9 cellular contexts compared by ENCODE assay signal in genomic region chr10:86411281-86411841, GRCh38. TPM values are rescaled to one million over a fixed set of nuclear protein-coding genes. Genes with fewer than 3 reads are reported as not detected.
A peak's percentile ranks its signal among the peaks of the same experiment; 100 is the strongest.
DNase-seq lines count a peak whose midpoint lies in the region; ATAC-seq, FAIRE-seq and TF ChIP-seq lines count a peak whose summit lies in the region.
"Had no signal": no experiment of that assay in that cellular context is flagged by ENCODE, and none has a peak within 500 bp of the region (broad histone marks: within the 10 kb centered on the region; RNA-seq: fewer than 3 reads in every experiment).

No MANE protein-coding gene starts in this region.

- peaks cover 3% of the 10 kb centered on the region for H3K36me3 Mint-ChIP-seq in astrocyte (ENCODE audit: low read depth, unreplicated experiment)
- H3K36me3 Mint-ChIP-seq in memory B cell = no peaks in the 10 kb centered on the region
- no peaks in the 10 kb centered on the region for H3K36me3 Mint-ChIP-seq in glutamatergic neuron (ENCODE audit: unreplicated experiment)

- H3K9me3 Mint-ChIP-seq in astrocyte (ENCODE audit: unreplicated experiment) = no peaks in the 10 kb centered on the region
- peaks cover 3% of the 10 kb centered on the region for H3K9me3 Mint-ChIP-seq in memory B cell
- H3K9me3 Mint-ChIP-seq in glutamatergic neuron (ENCODE audit: unreplicated experiment) = no peaks in the 10 kb centered on the region

- H3K79me2 ChIP-seq in astrocyte (ENCODE audit: insufficient read depth, low read length) = no peaks in the 10 kb centered on the region

- peaks cover 24% of the 10 kb centered on the region for H3K4me1 ChIP-seq in astrocyte (ENCODE audit: insufficient read depth, low read length)

- H3K27ac Mint-ChIP-seq in astrocyte (ENCODE audit: unreplicated experiment) = peak overlapping the region; percentile 87
- peak overlapping the region; percentile 35 for H3K27ac Mint-ChIP-seq in memory B cell
- no peak overlapping the region for H3K27ac Mint-ChIP-seq in glutamatergic neuron (ENCODE audit: unreplicated experiment)

- DNase-seq in EH (ENCODE audit: low read depth) (peak; percentile 96), Kasumi-1 (lab: John Stamatoyannopoulos, UW) (peak; percentile 95 to 98), astrocyte (ENCODE audit: low read depth) (peak; percentile 84), memory B cell (ENCODE audit: low spot score in 2 of 2) (no peak), glutamatergic neuron (no peak), NCI-H2171 treated with DMSO at 0.1 percent for 48 hours (lab: John Stamatoyannopoulos, UW) (no peak), HuH-7 (ENCODE audit: low spot score) (no peak)

- TF ChIP-seq CTCF in astrocyte (IDR thresholded peaks at IDR 0.05; ENCODE audit: insufficient read depth, low read depth, low read length) = no peak
- no peak for TF ChIP-seq CTCF in glutamatergic neuron (IDR thresholded peaks at IDR 0.05; ENCODE audit: partially characterized antibody, unreplicated experiment)

- no peak overlapping the region for H3K4me3 ChIP-seq in astrocyte (ENCODE audit: insufficient read depth, low read depth, low read length)

- H4K20me1 ChIP-seq in astrocyte (ENCODE audit: insufficient read depth, low read length) = no peaks in the 10 kb centered on the region

- H3K27me3 ChIP-seq in astrocyte (ENCODE audit: insufficient read depth, low read length) = no peaks in the 10 kb centered on the region

- ATAC-seq in GM21423 (IDR thresholded peaks at IDR 0.05; ENCODE audit: unreplicated experiment) (peak; percentile 43), memory B cell (ENCODE audit: low read depth) (peak; percentile 20)

- peak; percentile 88 for FAIRE-seq in astrocyte (lab: Jason Lieb, UNC)

- peak overlapping the region; percentile 75 for H3K27ac ChIP-seq in astrocyte (ENCODE audit: low read depth, low read length)

- no peak overlapping the region for H2AFZ ChIP-seq in astrocyte (ENCODE audit: low read depth, low read length)

- peak overlapping the region; percentile 46 for H3K9ac ChIP-seq in astrocyte (ENCODE audit: low read length)

- peak overlapping the region; percentile 28 for H3K4me3 Mint-ChIP-seq in astrocyte (ENCODE audit: unreplicated experiment)
- peak overlapping the region; percentile 60 for H3K4me3 Mint-ChIP-seq in memory B cell
- no peak overlapping the region for H3K4me3 Mint-ChIP-seq in glutamatergic neuron (ENCODE audit: unreplicated experiment)
- H3K4me3 Mint-ChIP-seq: neural crest cell had no signal

- peak overlapping the region; percentile 56 for H3K4me2 ChIP-seq in astrocyte (ENCODE audit: low read length)

- H3K36me3 ChIP-seq in astrocyte (ENCODE audit: insufficient read depth, low read length) = no peaks in the 10 kb centered on the region

- H3K4me1 Mint-ChIP-seq in astrocyte (ENCODE audit: low read depth, unreplicated experiment) = peaks cover 26% of the 10 kb centered on the region
- H3K4me1 Mint-ChIP-seq in memory B cell = peaks cover 34% of the 10 kb centered on the region
- H3K4me1 Mint-ChIP-seq in glutamatergic neuron (ENCODE audit: low read depth, unreplicated experiment) = no peaks in the 10 kb centered on the region
- H3K4me1 Mint-ChIP-seq: neural crest cell had no signal

- H3K27me3 Mint-ChIP-seq in astrocyte (ENCODE audit: low read depth, unreplicated experiment) (no peaks in the 10 kb centered on the region), memory B cell (peaks cover 3% of the 10 kb centered on the region), glutamatergic neuron (ENCODE audit: unreplicated experiment) (no peaks in the 10 kb centered on the region)

- H3K9me3 ChIP-seq in astrocyte (ENCODE audit: insufficient read depth, low read depth, low read length) = peaks cover 5% of the 10 kb centered on the region

RNA-seq across cellular contexts. Expression of gene GRID1, which starts 44.8 kb away (rescaled TPM):
- 0.48 and 0.75 TPM in 2 replicates for total RNA-seq in astrocyte
- 8.0 TPM for total RNA-seq in glutamatergic neuron (ENCODE audit: unreplicated experiment)

Comparison
In these comparisons a context has a peak if more than half of its experiments do, and no peak if none do; other contexts are left out.
1. DNase-seq: peak in EH (single experiment), Kasumi-1 (2 of 2) and astrocyte (single experiment); none in memory B cell (0 of 2), glutamatergic neuron (single experiment), NCI-H2171 treated with DMSO at 0.1 percent for 48 hours (single experiment) and HuH-7 (single experiment).